Comparison of ENCODE assay signal across 2 cellular contexts in genomic region chr10:94407668-94408067, GRCh38.
TF ChIP-seq lines count a peak whose summit lies in the region.

No MANE protein-coding gene starts in this region.

TF ChIP-seq in HepG2, 621 proteins besides CTCF, POLR2A, EP300 and RAD21:
- TF ChIP-seq ZMYM2 (CRISPR knock-in tag; IDR thresholded peaks at IDR 0.05) (0 out of 2 replicates have a peak, but pooled peaks have one; percentile 60), HINFP (CRISPR knock-in tag; IDR thresholded peaks at IDR 0.05; ENCODE audit: low read depth) (no peak), NFE2 (CRISPR knock-in tag; IDR thresholded peaks at IDR 0.05) (no peak), MATR3 (CRISPR knock-in tag; IDR thresholded peaks at IDR 0.05) (no peak), DR1 (CRISPR knock-in tag; IDR thresholded peaks at IDR 0.05) (no peak), ZEB1 (IDR thresholded peaks at IDR 0.05; ENCODE audit: insufficient replicate concordance, low read depth) (no peak), ZNF644 (CRISPR knock-in tag; IDR thresholded peaks at IDR 0.05; ENCODE audit: low read depth) (peak; percentile 61; the same call in 1 of the 2 replicates), ADNP (CRISPR knock-in tag; IDR thresholded peaks at IDR 0.05) (0 out of 2 replicates have a peak, but pooled peaks have one; percentile 28), POGZ (CRISPR knock-in tag; IDR thresholded peaks at IDR 0.05) (peak; percentile 36; the same call in 1 of the 2 replicates), ZFP36 (IDR thresholded peaks at IDR 0.05; ENCODE audit: borderline replicate concordance, low read depth, low read length, partially characterized antibody) (no peak), ZNF543 (CRISPR knock-in tag; IDR thresholded peaks at IDR 0.05) (no peak), ZMYM3 (CRISPR knock-in tag; IDR thresholded peaks at IDR 0.05) (peak; percentile 81), ZNF101 (CRISPR knock-in tag; IDR thresholded peaks at IDR 0.05; ENCODE audit: borderline replicate concordance, low read depth) (no peak), FOSL1 (CRISPR knock-in tag; IDR thresholded peaks at IDR 0.05; ENCODE audit: borderline replicate concordance) (0 out of 2 replicates have a peak, but pooled peaks have one; percentile 11), RORA (CRISPR knock-in tag; IDR thresholded peaks at IDR 0.05) (no peak), NFKBIZ (CRISPR knock-in tag; IDR thresholded peaks at IDR 0.05) (no peak), ZNF766 (CRISPR knock-in tag; IDR thresholded peaks at IDR 0.05; ENCODE audit: borderline replicate concordance) (no peak), HNF4A (CRISPR knock-in tag; IDR thresholded peaks at IDR 0.05) (peak; percentile 79), TGIF2 (CRISPR knock-in tag; IDR thresholded peaks at IDR 0.05) (no peak), CEBPG (CRISPR knock-in tag; IDR thresholded peaks at IDR 0.05) (peak; percentile 40; the same call in 1 of the 2 replicates), FOSL2 (CRISPR knock-in tag; IDR thresholded peaks at IDR 0.05) (peak; percentile 68), CHD4 (IDR thresholded peaks at IDR 0.05; ENCODE audit: borderline replicate concordance, low read length) (0 out of 2 replicates have a peak, but pooled peaks have one; percentile 32)
- TF ChIP-seq, protein P1, sequence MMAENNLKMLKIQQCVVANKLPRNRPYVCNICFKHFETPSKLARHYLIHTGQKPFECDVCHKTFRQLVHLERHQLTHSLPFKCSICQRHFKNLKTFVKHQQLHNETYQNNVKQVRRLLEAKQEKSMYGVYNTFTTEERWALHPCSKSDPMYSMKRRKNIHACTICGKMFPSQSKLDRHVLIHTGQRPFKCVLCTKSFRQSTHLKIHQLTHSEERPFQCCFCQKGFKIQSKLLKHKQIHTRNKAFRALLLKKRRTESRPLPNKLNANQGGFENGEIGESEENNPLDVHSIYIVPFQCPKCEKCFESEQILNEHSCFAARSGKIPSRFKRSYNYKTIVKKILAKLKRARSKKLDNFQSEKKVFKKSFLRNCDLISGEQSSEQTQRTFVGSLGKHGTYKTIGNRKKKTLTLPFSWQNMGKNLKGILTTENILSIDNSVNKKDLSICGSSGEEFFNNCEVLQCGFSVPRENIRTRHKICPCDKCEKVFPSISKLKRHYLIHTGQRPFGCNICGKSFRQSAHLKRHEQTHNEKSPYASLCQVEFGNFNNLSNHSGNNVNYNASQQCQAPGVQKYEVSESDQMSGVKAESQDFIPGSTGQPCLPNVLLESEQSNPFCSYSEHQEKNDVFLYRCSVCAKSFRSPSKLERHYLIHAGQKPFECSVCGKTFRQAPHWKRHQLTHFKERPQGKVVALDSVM (CRISPR knock-in tag; IDR thresholded peaks at IDR 0.05): peak; percentile 98
- TF ChIP-seq, protein P2, sequence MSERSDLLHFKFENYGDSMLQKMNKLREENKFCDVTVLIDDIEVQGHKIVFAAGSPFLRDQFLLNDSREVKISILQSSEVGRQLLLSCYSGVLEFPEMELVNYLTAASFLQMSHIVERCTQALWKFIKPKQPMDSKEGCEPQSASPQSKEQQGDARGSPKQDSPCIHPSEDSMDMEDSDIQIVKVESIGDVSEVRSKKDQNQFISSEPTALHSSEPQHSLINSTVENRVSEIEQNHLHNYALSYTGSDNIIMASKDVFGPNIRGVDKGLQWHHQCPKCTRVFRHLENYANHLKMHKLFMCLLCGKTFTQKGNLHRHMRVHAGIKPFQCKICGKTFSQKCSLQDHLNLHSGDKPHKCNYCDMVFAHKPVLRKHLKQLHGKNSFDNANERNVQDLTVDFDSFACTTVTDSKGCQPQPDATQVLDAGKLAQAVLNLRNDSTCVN (CRISPR knock-in tag; IDR thresholded peaks at IDR 0.05; ENCODE audit: borderline replicate concordance): no peak
- TF ChIP-seq, protein P3, sequence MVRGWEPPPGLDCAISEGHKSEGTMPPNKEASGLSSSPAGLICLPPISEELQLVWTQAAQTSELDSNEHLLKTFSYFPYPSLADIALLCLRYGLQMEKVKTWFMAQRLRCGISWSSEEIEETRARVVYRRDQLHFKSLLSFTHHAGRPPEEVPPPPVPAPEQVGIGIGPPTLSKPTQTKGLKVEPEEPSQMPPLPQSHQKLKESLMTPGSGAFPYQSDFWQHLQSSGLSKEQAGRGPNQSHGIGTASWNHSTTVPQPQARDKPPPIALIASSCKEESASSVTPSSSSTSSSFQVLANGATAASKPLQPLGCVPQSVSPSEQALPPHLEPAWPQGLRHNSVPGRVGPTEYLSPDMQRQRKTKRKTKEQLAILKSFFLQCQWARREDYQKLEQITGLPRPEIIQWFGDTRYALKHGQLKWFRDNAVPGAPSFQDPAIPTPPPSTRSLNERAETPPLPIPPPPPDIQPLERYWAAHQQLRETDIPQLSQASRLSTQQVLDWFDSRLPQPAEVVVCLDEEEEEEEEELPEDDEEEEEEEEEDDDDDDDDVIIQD (CRISPR knock-in tag; IDR thresholded peaks at IDR 0.05; ENCODE audit: low read depth): peak; percentile 57; the same call in 1 of the 2 replicates

TF ChIP-seq in GM12878, 131 proteins besides CTCF, POLR2A, EP300 and RAD21:
- no peak for TF ChIP-seq MYB (IDR thresholded peaks at IDR 0.05; ENCODE audit: borderline replicate concordance, low read depth, low read length)
- no peak for TF ChIP-seq ZNF24 (IDR thresholded peaks at IDR 0.05)
- TF ChIP-seq PAX8 (IDR thresholded peaks at IDR 0.05): no peak
- TF ChIP-seq MYC (IDR thresholded peaks at IDR 0.05; ENCODE audit: insufficient read depth, insufficient read length, insufficient replicate concordance, low read length, severe bottlenecking): no peak
- TF ChIP-seq, protein P4, sequence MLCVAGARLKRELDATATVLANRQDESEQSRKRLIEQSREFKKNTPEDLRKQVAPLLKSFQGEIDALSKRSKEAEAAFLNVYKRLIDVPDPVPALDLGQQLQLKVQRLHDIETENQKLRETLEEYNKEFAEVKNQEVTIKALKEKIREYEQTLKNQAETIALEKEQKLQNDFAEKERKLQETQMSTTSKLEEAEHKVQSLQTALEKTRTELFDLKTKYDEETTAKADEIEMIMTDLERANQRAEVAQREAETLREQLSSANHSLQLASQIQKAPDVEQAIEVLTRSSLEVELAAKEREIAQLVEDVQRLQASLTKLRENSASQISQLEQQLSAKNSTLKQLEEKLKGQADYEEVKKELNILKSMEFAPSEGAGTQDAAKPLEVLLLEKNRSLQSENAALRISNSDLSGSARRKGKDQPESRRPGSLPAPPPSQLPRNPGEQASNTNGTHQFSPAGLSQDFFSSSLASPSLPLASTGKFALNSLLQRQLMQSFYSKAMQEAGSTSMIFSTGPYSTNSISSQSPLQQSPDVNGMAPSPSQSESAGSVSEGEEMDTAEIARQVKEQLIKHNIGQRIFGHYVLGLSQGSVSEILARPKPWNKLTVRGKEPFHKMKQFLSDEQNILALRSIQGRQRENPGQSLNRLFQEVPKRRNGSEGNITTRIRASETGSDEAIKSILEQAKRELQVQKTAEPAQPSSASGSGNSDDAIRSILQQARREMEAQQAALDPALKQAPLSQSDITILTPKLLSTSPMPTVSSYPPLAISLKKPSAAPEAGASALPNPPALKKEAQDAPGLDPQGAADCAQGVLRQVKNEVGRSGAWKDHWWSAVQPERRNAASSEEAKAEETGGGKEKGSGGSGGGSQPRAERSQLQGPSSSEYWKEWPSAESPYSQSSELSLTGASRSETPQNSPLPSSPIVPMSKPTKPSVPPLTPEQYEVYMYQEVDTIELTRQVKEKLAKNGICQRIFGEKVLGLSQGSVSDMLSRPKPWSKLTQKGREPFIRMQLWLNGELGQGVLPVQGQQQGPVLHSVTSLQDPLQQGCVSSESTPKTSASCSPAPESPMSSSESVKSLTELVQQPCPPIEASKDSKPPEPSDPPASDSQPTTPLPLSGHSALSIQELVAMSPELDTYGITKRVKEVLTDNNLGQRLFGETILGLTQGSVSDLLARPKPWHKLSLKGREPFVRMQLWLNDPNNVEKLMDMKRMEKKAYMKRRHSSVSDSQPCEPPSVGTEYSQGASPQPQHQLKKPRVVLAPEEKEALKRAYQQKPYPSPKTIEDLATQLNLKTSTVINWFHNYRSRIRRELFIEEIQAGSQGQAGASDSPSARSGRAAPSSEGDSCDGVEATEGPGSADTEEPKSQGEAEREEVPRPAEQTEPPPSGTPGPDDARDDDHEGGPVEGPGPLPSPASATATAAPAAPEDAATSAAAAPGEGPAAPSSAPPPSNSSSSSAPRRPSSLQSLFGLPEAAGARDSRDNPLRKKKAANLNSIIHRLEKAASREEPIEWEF (IDR thresholded peaks at IDR 0.05; ENCODE audit: insufficient replicate concordance, low read depth, low read length): no peak
- no peak for TF ChIP-seq HDAC6 (IDR thresholded peaks at IDR 0.05; ENCODE audit: unreplicated experiment)
- TF ChIP-seq CHD2 (IDR thresholded peaks at IDR 0.05; ENCODE audit: borderline replicate concordance, low read depth, low read length): no peak
- no peak for TF ChIP-seq PKNOX1 (IDR thresholded peaks at IDR 0.05)
- no peak for TF ChIP-seq RELB (IDR thresholded peaks at IDR 0.05; ENCODE audit: low read depth)
- TF ChIP-seq CBX5 (IDR thresholded peaks at IDR 0.05; ENCODE audit: low read depth): no peak
- TF ChIP-seq STAT3 (IDR thresholded peaks at IDR 0.05; ENCODE audit: low read depth, low read length): no peak
